29 cellular contexts compared by ENCODE assay signal in genomic region chr11:43934359-43935130, GRCh38. TPM values are rescaled to one million over a fixed set of nuclear protein-coding genes. Genes with fewer than 3 reads are reported as not detected.
DNase-seq lines count a peak whose midpoint lies in the region; ATAC-seq and TF ChIP-seq lines count a peak whose summit lies in the region.
"Had no signal": no experiment of that assay in that cellular context is flagged by ENCODE, and none has a peak within 500 bp of the region (broad histone marks: within the 10 kb centered on the region; RNA-seq: fewer than 3 reads in every experiment).

No MANE protein-coding gene starts in this region.

- no peaks in the 10 kb centered on the region for H3F3A ChIP-seq in neural cell (ENCODE audit: insufficient read depth, low read length, poor library complexity, severe bottlenecking)

- H3K9me3 Mint-ChIP-seq in brain, result no peaks in the 10 kb centered on the region
- H3K9me3 Mint-ChIP-seq: activated CD4-positive, alpha-beta T cell treated with anti-CD3 and anti-CD28 coated beads, Interleukin-2, amount 10 ng/mL, durations not matched to agents 24 days and 14 days; effector memory CD8-positive, alpha-beta T cell had no signal

- H3K27me3 Mint-ChIP-seq in brain, result peaks cover 5% of the 10 kb centered on the region

- peak overlapping the region in 4 of 5 experiments; percentile 49 to 72 (median 66) for H3K4me3 Mint-ChIP-seq in brain
- H3K4me3 Mint-ChIP-seq: activated CD4-positive, alpha-beta T cell treated with anti-CD3 and anti-CD28 coated beads, Interleukin-2, amount 10 ng/mL, durations not matched to agents 24 days and 14 days; activated CD8-positive, alpha-beta memory T cell treated with anti-CD3 and anti-CD28 coated beads, Interleukin-2, amount 10 ng/mL, durations not matched to agents 7 days and 5 days; effector memory CD8-positive, alpha-beta T cell had no signal

- peak overlapping the region; percentile 69 to 96 (median 94) for H3K27ac Mint-ChIP-seq in brain
- H3K27ac Mint-ChIP-seq: activated CD4-positive, alpha-beta T cell treated with anti-CD3 and anti-CD28 coated beads, Interleukin-2, amount 10 ng/mL, durations not matched to agents 24 days and 14 days; activated CD8-positive, alpha-beta memory T cell treated with anti-CD3 and anti-CD28 coated beads, Interleukin-2, amount 10 ng/mL, durations not matched to agents 7 days and 5 days; effector memory CD8-positive, alpha-beta T cell; progenitor cell of endocrine pancreas had no signal

- peak overlapping the region; percentile 22 for H3K4me2 ChIP-seq in neural cell (ENCODE audit: low read length)

- TF ChIP-seq CTCF in brain (conservative IDR thresholded peaks at IDR 0.05) (no peak), neural cell (IDR thresholded peaks at IDR 0.05; ENCODE audit: poor library complexity, severe bottlenecking) (no peak), body of pancreas (IDR thresholded peaks at IDR 0.05) (no peak)

- no peak for TF ChIP-seq POLR2A in body of pancreas (IDR thresholded peaks at IDR 0.05)

- DNase-seq in NCI-H748 (lab: John Stamatoyannopoulos, UW; ENCODE audit: unreplicated experiment) (peak; percentile 44), NCI-H748 treated with DMSO at 0.1 percent for 48 hours (lab: John Stamatoyannopoulos, UW) (no peak), body of pancreas (no peak)
- no peak for DNase-seq in activated CD4-positive, alpha-beta T cell treated with anti-CD3 and anti-CD28 coated beads for 4 hours
- DNase-seq: activated CD4-positive, alpha-beta T cell treated with anti-CD3 and anti-CD28 coated beads, Interleukin-2, amount 10 ng/mL, durations not matched to agents 24 days and 14 days; activated CD8-positive, alpha-beta memory T cell treated with anti-CD3 and anti-CD28 coated beads, Interleukin-2, amount 10 ng/mL, durations not matched to agents 7 days and 5 days; activated naive CD4-positive, alpha-beta T cell treated with Interleukin-2 at 50 U/mL for 16 hours; activated T-cell treated with anti-CD3 and anti-CD28 coated beads, Interleukin-2, amount 50 U/mL, for 48 hours; DMS79; effector memory CD8-positive, alpha-beta T cell; GDM1; HCEC 1CT; KG1; left cardiac atrium; MM.1S; NCI-H1417 treated with DMSO at 0.1 percent for 48 hours; NCI-H2081 treated with DMSO at 0.1 percent for 48 hours; NK-92 treated with Interleukin-12 subunit alpha and Interleukin-12 subunit beta, amount 100 ng/mL, for 24 hours; PC-3; Right ventricle myocardium superior; stimulated activated naive CD4-positive, alpha-beta T cell treated with Interleukin-2 at 50 U/mL for 16 hours had no signal

- no peaks in the 10 kb centered on the region for H3K36me3 Mint-ChIP-seq in brain
- H3K36me3 Mint-ChIP-seq: activated CD8-positive, alpha-beta memory T cell treated with anti-CD3 and anti-CD28 coated beads, Interleukin-2, amount 10 ng/mL, durations not matched to agents 7 days and 5 days had no signal

- H3K4me1 Mint-ChIP-seq in brain, result peaks cover 57% of the 10 kb centered on the region
- H3K4me1 Mint-ChIP-seq: activated CD4-positive, alpha-beta T cell treated with anti-CD3 and anti-CD28 coated beads, Interleukin-2, amount 10 ng/mL, durations not matched to agents 24 days and 14 days had no signal

- H3K4me3 ChIP-seq in neural cell (ENCODE audit: low read length), result peak overlapping the region; percentile 53
- no peak overlapping the region for H3K4me3 ChIP-seq in body of pancreas
- H3K4me3 ChIP-seq: vagina had no signal

- peak overlapping the region; percentile 78 for H3K9ac ChIP-seq in neural cell (ENCODE audit: low read length)

- H2AFZ ChIP-seq in neural cell (ENCODE audit: low read depth, low read length), result no peak overlapping the region

- H3K9me3 ChIP-seq in neural cell (ENCODE audit: low read length) (no peaks in the 10 kb centered on the region), body of pancreas (no peaks in the 10 kb centered on the region)
- H3K9me3 ChIP-seq: neutrophil, vagina had no signal

- no peak for TF ChIP-seq EP300 in neural cell (conservative IDR thresholded peaks at IDR 0.05; ENCODE audit: poor library complexity, severe bottlenecking)

- no peaks in the 10 kb centered on the region for H3K9me2 ChIP-seq in neural cell (ENCODE audit: insufficient read depth, low read length)

- ATAC-seq in HG03025 (IDR thresholded peaks at IDR 0.05; ENCODE audit: low FRiP score, unreplicated experiment) (no peak), body of pancreas (no peak), GM21576 (IDR thresholded peaks at IDR 0.05; ENCODE audit: unreplicated experiment) (no peak)
- ATAC-seq: activated CD8-positive, alpha-beta memory T cell treated with anti-CD3 and anti-CD28 coated beads, Interleukin-2, amount 10 ng/mL, durations not matched to agents 7 days and 5 days; effector memory CD8-positive, alpha-beta T cell had no signal

- no peaks in the 10 kb centered on the region for H3K4me1 ChIP-seq in body of pancreas

- H3K36me3 ChIP-seq in neural cell (ENCODE audit: insufficient read depth, low read length), result no peaks in the 10 kb centered on the region
- H3K36me3 ChIP-seq in body of pancreas (replicated peaks in 1 of 2; ENCODE audit: insufficient read depth in 1 of 2, low read depth in 2 of 2), result no peaks in the 10 kb centered on the region
- H3K36me3 ChIP-seq: neutrophil, vagina had no signal

- WGBS in body of pancreas, 2 donors, result 59 to 71% methylated on average over 8 to 13 of the region's 13 CpGs

- no peaks in the 10 kb centered on the region for H3K79me2 ChIP-seq in neural cell (replicated peaks; ENCODE audit: insufficient read depth, low read length)

- intact Hi-C loops in body of pancreas (cut with DNase I), result no loop called here

- no peaks in the 10 kb centered on the region for H3K27me3 ChIP-seq in neural cell (ENCODE audit: insufficient read depth, low read depth, low read length)
- H3K27me3 ChIP-seq in body of pancreas, result no peaks in the 10 kb centered on the region
- H3K27me3 ChIP-seq: vagina had no signal

- TF ChIP-seq RAD21 in neural cell (conservative IDR thresholded peaks at IDR 0.05), result no peak

- H3K27ac ChIP-seq in neural cell (ENCODE audit: low read length) (peak overlapping the region; percentile 97), body of pancreas (no peak overlapping the region)
- H3K27ac ChIP-seq: neutrophil, vagina, VCaP had no signal

- no peaks in the 10 kb centered on the region for H4K20me1 ChIP-seq in neural cell (ENCODE audit: insufficient read depth)

TF ChIP-seq in neural cell, 6 proteins besides CTCF, POLR2A, EP300 and RAD21:
- TF ChIP-seq SMC3 (conservative IDR thresholded peaks at IDR 0.05; ENCODE audit: poor library complexity), result no peak
- TF ChIP-seq MXI1 (conservative IDR thresholded peaks at IDR 0.05; ENCODE audit: poor library complexity, severe bottlenecking), result no peak
- TF ChIP-seq POLR2AphosphoS5 (IDR thresholded peaks at IDR 0.05), result no peak
- no peak for TF ChIP-seq TAF1 (IDR thresholded peaks at IDR 0.05; ENCODE audit: low read depth)
- TF ChIP-seq REST (IDR thresholded peaks at IDR 0.05; ENCODE audit: borderline replicate concordance), result no peak
- TF ChIP-seq EZH2 (IDR thresholded peaks at IDR 0.05; ENCODE audit: borderline replicate concordance, insufficient read depth, low read length, poor library complexity, severe bottlenecking), result no peak

RNA-seq across cellular contexts. Expression of gene C11orf96, which starts 7.9 kb away (rescaled TPM):
- 13.3 TPM for polyA plus RNA-seq in brain (ENCODE audit: insufficient read depth, low read depth, low replicate concordance)
- 49.9 and 53.2 TPM in 2 replicates for polyA plus RNA-seq in neural cell
- polyA minus RNA-seq in neural cell, result 31.6 and 50.2 TPM in 2 replicates
- 100 to 1,000 TPM in 1 of 2 donors, 10 to 100 TPM in 1; 64.9 to 184 TPM for total RNA-seq in body of pancreas

RNA-seq across cellular contexts. Expression of gene ALKBH3, which starts 53.9 kb away (rescaled TPM):
- polyA plus RNA-seq in brain (ENCODE audit: insufficient read depth, low read depth, low replicate concordance), result 20.7 TPM
- polyA plus RNA-seq in neural cell, result 27.0 and 34.7 TPM in 2 replicates
- 27.3 and 29.3 TPM in 2 replicates for polyA minus RNA-seq in neural cell
- 10 to 100 TPM; 29.3 to 30.0 TPM for total RNA-seq in body of pancreas
